18 cellular contexts compared by ENCODE assay signal in genomic region chr1:238621405-238621804, GRCh38.
DNase-seq lines count a peak whose midpoint lies in the region; ATAC-seq and TF ChIP-seq lines count a peak whose summit lies in the region.
"Had no signal": no experiment of that assay in that cellular context is flagged by ENCODE, and none has a peak within 500 bp of the region (broad histone marks: within the 10 kb centered on the region; RNA-seq: fewer than 3 reads in every experiment).

No MANE protein-coding gene starts in this region.

- H3K9me3 Mint-ChIP-seq in HFFc6, result no peaks in the 10 kb centered on the region
- H3K9me3 Mint-ChIP-seq in activated naive CD4-positive, alpha-beta T cell treated with anti-CD3 and anti-CD28 coated beads, Interleukin-2, amount 10 ng/mL, durations not matched to agents 7 days and 5 days, result peaks cover 8% of the 10 kb centered on the region

- intact Hi-C loops in left colon (cut with DNase I, micrococcal nuclease), result no loop called here

- CTCF ChIA-PET in activated naive CD4-positive, alpha-beta T cell treated with anti-CD3 and anti-CD28 coated beads, Interleukin-2, amount 10 ng/mL, durations not matched to agents 7 days and 5 days (lab: Charles Lee), result no interaction called here

- H3K27ac Mint-ChIP-seq in HFFc6, result peak overlapping the region; percentile 13; the same call in 1 of the 2 replicates
- H3K27ac Mint-ChIP-seq in activated naive CD4-positive, alpha-beta T cell treated with anti-CD3 and anti-CD28 coated beads, Interleukin-2, amount 10 ng/mL, durations not matched to agents 7 days and 5 days, result no peak overlapping the region
- H3K27ac Mint-ChIP-seq: CD14-positive monocyte; CD4-positive, alpha-beta T cell; CD8-positive, alpha-beta memory T cell had no signal

- H3K4me3 Mint-ChIP-seq in HFFc6, result no peak overlapping the region
- no peak overlapping the region for H3K4me3 Mint-ChIP-seq in activated naive CD4-positive, alpha-beta T cell treated with anti-CD3 and anti-CD28 coated beads, Interleukin-2, amount 10 ng/mL, durations not matched to agents 7 days and 5 days
- H3K4me3 Mint-ChIP-seq: CD14-positive monocyte; CD4-positive, alpha-beta T cell; CD8-positive, alpha-beta memory T cell had no signal

- H3K27me3 Mint-ChIP-seq in HFFc6 (ENCODE audit: insufficient read depth), result no peaks in the 10 kb centered on the region
- H3K27me3 Mint-ChIP-seq in activated naive CD4-positive, alpha-beta T cell treated with anti-CD3 and anti-CD28 coated beads, Interleukin-2, amount 10 ng/mL, durations not matched to agents 7 days and 5 days, result no peaks in the 10 kb centered on the region
- H3K27me3 Mint-ChIP-seq: CD4-positive, alpha-beta T cell; CD8-positive, alpha-beta memory T cell had no signal

- peaks cover 65% of the 10 kb centered on the region for H3K4me1 Mint-ChIP-seq in HFFc6 (ENCODE audit: low read depth)
- H3K4me1 Mint-ChIP-seq in activated naive CD4-positive, alpha-beta T cell treated with anti-CD3 and anti-CD28 coated beads, Interleukin-2, amount 10 ng/mL, durations not matched to agents 7 days and 5 days, result no peaks in the 10 kb centered on the region
- H3K4me1 Mint-ChIP-seq: CD14-positive monocyte; CD8-positive, alpha-beta memory T cell had no signal

- peaks cover 13% of the 10 kb centered on the region; the same call in 1 of the 2 replicates for H3K36me3 Mint-ChIP-seq in HFFc6 (ENCODE audit: low read depth)
- H3K36me3 Mint-ChIP-seq in activated naive CD4-positive, alpha-beta T cell treated with anti-CD3 and anti-CD28 coated beads, Interleukin-2, amount 10 ng/mL, durations not matched to agents 7 days and 5 days, result no peaks in the 10 kb centered on the region
- H3K36me3 Mint-ChIP-seq: CD14-positive monocyte; CD8-positive, alpha-beta memory T cell had no signal

- ATAC-seq in left colon (no peak), HG02571 (IDR thresholded peaks at IDR 0.05; ENCODE audit: unreplicated experiment) (no peak)
- ATAC-seq: A549 had no signal

- no peak for TF ChIP-seq CTCF in HFFc6 (IDR thresholded peaks at IDR 0.05)

- no peak for DNase-seq in HFFc6
- DNase-seq in amniotic epithelial cell (ENCODE audit: low read depth), result peak; percentile 72
- DNase-seq in iris pigment epithelial cell (ENCODE audit: low read depth), result peak; percentile 29
- DNase-seq in left colon, result no peak
- no peak for DNase-seq in activated naive CD4-positive, alpha-beta T cell treated with anti-CD3 and anti-CD28 coated beads, Interleukin-2, amount 10 ng/mL, durations not matched to agents 7 days and 5 days
- DNase-seq: 8988T; ACHN; AML-193; BE2C; CD4-positive, alpha-beta T cell; CD8-positive, alpha-beta memory T cell; DMS53; DMS79 treated with DMSO at 0.1 percent for 48 hours; GF-D8; GOT3 had no signal

Comparison
In these comparisons a context has a peak if more than half of its experiments do, and no peak if none do; other contexts are left out.
1. DNase-seq: peak in amniotic epithelial cell (single experiment) and iris pigment epithelial cell (single experiment); none in HFFc6 (single experiment), left colon (0 of 2) and activated naive CD4-positive, alpha-beta T cell treated with anti-CD3 and anti-CD28 coated beads, Interleukin-2, amount 10 ng/mL, durations not matched to agents 7 days and 5 days (single experiment).